ENCODE assay signal across 18 cellular contexts in genomic region chr14:61399365-61399764, GRCh38.
DNase-seq lines count a peak whose midpoint lies in the region; ATAC-seq and TF ChIP-seq lines count a peak whose summit lies in the region.
"Had no signal": no experiment of that assay in that cellular context is flagged by ENCODE, and none has a peak within 500 bp of the region (broad histone marks: within the 10 kb centered on the region; RNA-seq: fewer than 3 reads in every experiment).

No MANE protein-coding gene starts in this region.

- H3K27ac ChIP-seq in CD4-positive, alpha-beta T cell (ENCODE audit: low read depth, low read length): no peak overlapping the region
- no peak overlapping the region for H3K27ac ChIP-seq in foreskin keratinocyte
- H3K27ac ChIP-seq: 22Rv1 had no signal

- no peaks in the 10 kb centered on the region for H3K27me3 Mint-ChIP-seq in activated CD8-positive, alpha-beta T cell treated with anti-CD3 and anti-CD28 coated beads for 36 hours
- no peaks in the 10 kb centered on the region for H3K27me3 Mint-ChIP-seq in activated CD8-positive, alpha-beta T cell treated with anti-CD3 and anti-CD28 coated beads, Interleukin-2, amount 10 ng/mL, durations not matched to agents 7 days and 5 days (ENCODE audit: low read depth)
- H3K27me3 Mint-ChIP-seq in CD4-positive, alpha-beta T cell: no peaks in the 10 kb centered on the region
- H3K27me3 Mint-ChIP-seq in activated T-helper 17 cell treated with anti-CD3 and anti-CD28 coated beads, Interleukin-2, amount 50 U/mL, for 72 hours: no peaks in the 10 kb centered on the region

- no peak overlapping the region for H3K4me3 Mint-ChIP-seq in activated CD8-positive, alpha-beta T cell treated with anti-CD3 and anti-CD28 coated beads for 36 hours
- H3K4me3 Mint-ChIP-seq in activated CD8-positive, alpha-beta T cell treated with anti-CD3 and anti-CD28 coated beads, Interleukin-2, amount 10 ng/mL, durations not matched to agents 7 days and 5 days: no peak overlapping the region
- H3K4me3 Mint-ChIP-seq in CD4-positive, alpha-beta T cell: peak overlapping the region; percentile 17
- H3K4me3 Mint-ChIP-seq in activated T-helper 17 cell treated with anti-CD3 and anti-CD28 coated beads, Interleukin-2, amount 50 U/mL, for 72 hours: peak overlapping the region; percentile 65

- intact Hi-C loops in activated CD8-positive, alpha-beta T cell treated with anti-CD3 and anti-CD28 coated beads for 36 hours (cut with micrococcal nuclease): no loop called here
- intact Hi-C loops in CD4-positive, alpha-beta T cell (cut with DNase I, micrococcal nuclease): loop anchor here in 1 of 2 experiments (2.0 kb wide), 1 partner anchor 15 kb away; no protein-coding TSS in a partner anchor

- H3K9me3 ChIP-seq in CD4-positive, alpha-beta T cell (ENCODE audit: control insufficient read depth, low read length): no peaks in the 10 kb centered on the region

- no peaks in the 10 kb centered on the region for H3K9me3 Mint-ChIP-seq in activated CD8-positive, alpha-beta T cell treated with anti-CD3 and anti-CD28 coated beads for 36 hours
- no peaks in the 10 kb centered on the region for H3K9me3 Mint-ChIP-seq in activated CD8-positive, alpha-beta T cell treated with anti-CD3 and anti-CD28 coated beads, Interleukin-2, amount 10 ng/mL, durations not matched to agents 7 days and 5 days (ENCODE audit: insufficient read depth)
- H3K9me3 Mint-ChIP-seq in CD4-positive, alpha-beta T cell: no peaks in the 10 kb centered on the region
- no peaks in the 10 kb centered on the region for H3K9me3 Mint-ChIP-seq in activated T-helper 17 cell treated with anti-CD3 and anti-CD28 coated beads, Interleukin-2, amount 50 U/mL, for 72 hours

- no peak for DNase-seq in activated CD8-positive, alpha-beta T cell treated with anti-CD3 and anti-CD28 coated beads for 36 hours
- no peak for DNase-seq in activated CD8-positive, alpha-beta T cell treated with anti-CD3 and anti-CD28 coated beads, Interleukin-2, amount 10 ng/mL, durations not matched to agents 7 days and 5 days
- no peak for DNase-seq in CD4-positive, alpha-beta T cell
- DNase-seq in foreskin keratinocyte (peak in 1 of 2 donors; percentile 37), NCI-H1417 treated with DMSO at 0.1 percent for 48 hours (lab: John Stamatoyannopoulos, UW) (no peak), DMS114 treated with DMSO at 0.1 percent for 48 hours (lab: John Stamatoyannopoulos, UW; ENCODE audit: unreplicated experiment) (no peak)
- DNase-seq: COR-L47, DMS153, KG1, NCI-H146, NCI-H2081 treated with DMSO at 0.1 percent for 48 hours, NCI-H510A treated with DMSO at 0.1 percent for 48 hours, NCI-H82 had no signal

- no peaks in the 10 kb centered on the region for H3K27me3 ChIP-seq in CD4-positive, alpha-beta T cell (ENCODE audit: control insufficient read depth, insufficient read depth, low read length)
- no peaks in the 10 kb centered on the region for H3K27me3 ChIP-seq in foreskin keratinocyte

- POLR2A ChIA-PET in activated CD8-positive, alpha-beta T cell treated with anti-CD3 and anti-CD28 coated beads for 36 hours (lab: Charles Lee): interaction anchor here (0.7 to 6.2 kb wide), 10 partner anchors 9 to 106 kb away, joined by 3 to 48 read pairs (median 4); no protein-coding TSS in a partner anchor
- POLR2A ChIA-PET in activated CD8-positive, alpha-beta T cell treated with anti-CD3 and anti-CD28 coated beads, Interleukin-2, amount 10 ng/mL, durations not matched to agents 7 days and 5 days (lab: Charles Lee): interaction anchor here (1.1 to 3.6 kb wide), 4 partner anchors 10 to 65 kb away, joined by 3 to 10 read pairs (median 3); no protein-coding TSS in a partner anchor
- POLR2A ChIA-PET in CD4-positive, alpha-beta T cell (lab: Charles Lee): interaction anchor here (0.8 to 5.5 kb wide), 10 partner anchors 10 to 362 kb away, joined by 3 to 33 read pairs (median 4); partner anchors contain the start of gene PRKCH

- ATAC-seq in activated CD8-positive, alpha-beta T cell treated with anti-CD3 and anti-CD28 coated beads for 36 hours: no peak
- no peak for ATAC-seq in activated CD8-positive, alpha-beta T cell treated with anti-CD3 and anti-CD28 coated beads, Interleukin-2, amount 10 ng/mL, durations not matched to agents 7 days and 5 days
- ATAC-seq in CD4-positive, alpha-beta T cell (ENCODE audit: poor library complexity): no peak
- ATAC-seq in activated T-helper 17 cell treated with anti-CD3 and anti-CD28 coated beads, Interleukin-2, amount 50 U/mL, for 72 hours (replicated peaks): no peak
- ATAC-seq in foreskin keratinocyte: peak; percentile 79
- no peak for ATAC-seq in HG02970 (IDR thresholded peaks at IDR 0.05; ENCODE audit: low FRiP score, unreplicated experiment)
- ATAC-seq: HepG2, Right ventricle myocardium inferior had no signal

- peaks cover 55% of the 10 kb centered on the region for H3K36me3 Mint-ChIP-seq in activated CD8-positive, alpha-beta T cell treated with anti-CD3 and anti-CD28 coated beads for 36 hours (ENCODE audit: low read depth)
- peaks cover 70% of the 10 kb centered on the region for H3K36me3 Mint-ChIP-seq in activated CD8-positive, alpha-beta T cell treated with anti-CD3 and anti-CD28 coated beads, Interleukin-2, amount 10 ng/mL, durations not matched to agents 7 days and 5 days (ENCODE audit: low read depth)
- H3K36me3 Mint-ChIP-seq in CD4-positive, alpha-beta T cell (ENCODE audit: low read depth): peaks cover 51% of the 10 kb centered on the region
- peaks cover 62% of the 10 kb centered on the region for H3K36me3 Mint-ChIP-seq in activated T-helper 17 cell treated with anti-CD3 and anti-CD28 coated beads, Interleukin-2, amount 50 U/mL, for 72 hours (ENCODE audit: low read depth)

- no peak for TF ChIP-seq CTCF in activated CD8-positive, alpha-beta T cell treated with anti-CD3 and anti-CD28 coated beads for 36 hours (IDR thresholded peaks at IDR 0.05)
- TF ChIP-seq CTCF in CD4-positive, alpha-beta T cell (IDR thresholded peaks at IDR 0.05): no peak
- TF ChIP-seq CTCF in foreskin keratinocyte (conservative IDR thresholded peaks at IDR 0.05): no peak

- H3K4me1 Mint-ChIP-seq in activated CD8-positive, alpha-beta T cell treated with anti-CD3 and anti-CD28 coated beads for 36 hours (ENCODE audit: low read depth): peaks cover 83% of the 10 kb centered on the region
- peaks cover 73% of the 10 kb centered on the region for H3K4me1 Mint-ChIP-seq in activated CD8-positive, alpha-beta T cell treated with anti-CD3 and anti-CD28 coated beads, Interleukin-2, amount 10 ng/mL, durations not matched to agents 7 days and 5 days (ENCODE audit: low read depth)
- peaks cover 92% of the 10 kb centered on the region for H3K4me1 Mint-ChIP-seq in CD4-positive, alpha-beta T cell (ENCODE audit: low read depth)
- peaks cover 75% of the 10 kb centered on the region for H3K4me1 Mint-ChIP-seq in activated T-helper 17 cell treated with anti-CD3 and anti-CD28 coated beads, Interleukin-2, amount 50 U/mL, for 72 hours

- peak overlapping the region; percentile 82 for H3K27ac Mint-ChIP-seq in activated CD8-positive, alpha-beta T cell treated with anti-CD3 and anti-CD28 coated beads for 36 hours
- H3K27ac Mint-ChIP-seq in activated CD8-positive, alpha-beta T cell treated with anti-CD3 and anti-CD28 coated beads, Interleukin-2, amount 10 ng/mL, durations not matched to agents 7 days and 5 days: no peak overlapping the region
- H3K27ac Mint-ChIP-seq in CD4-positive, alpha-beta T cell: peak overlapping the region; percentile 82
- H3K27ac Mint-ChIP-seq in activated T-helper 17 cell treated with anti-CD3 and anti-CD28 coated beads, Interleukin-2, amount 50 U/mL, for 72 hours: no peak overlapping the region

- no peaks in the 10 kb centered on the region for H3K4me1 ChIP-seq in foreskin keratinocyte

- CTCF ChIA-PET in activated CD8-positive, alpha-beta T cell treated with anti-CD3 and anti-CD28 coated beads for 36 hours (lab: Charles Lee): interaction anchor here (0.8 to 1.9 kb wide), 5 partner anchors 11 to 130 kb away, joined by 3 to 6 read pairs (median 3); no protein-coding TSS in a partner anchor
- CTCF ChIA-PET in activated CD8-positive, alpha-beta T cell treated with anti-CD3 and anti-CD28 coated beads, Interleukin-2, amount 10 ng/mL, durations not matched to agents 7 days and 5 days (lab: Charles Lee): interaction anchor here (1.0 to 4.1 kb wide), 7 partner anchors 10 to 114 kb away, joined by 3 to 32 read pairs (median 4); no protein-coding TSS in a partner anchor
- CTCF ChIA-PET in CD4-positive, alpha-beta T cell (lab: Charles Lee): interaction anchor here (0.7 to 1.8 kb wide), 4 partner anchors 34 to 78 kb away, joined by 3 to 5 read pairs (median 4); partner anchors contain the start of gene PRKCH

Comparison
In these comparisons a context has a peak if more than half of its experiments do, and no peak if none do; other contexts are left out.
1. H3K27ac Mint-ChIP-seq: peak in activated CD8-positive, alpha-beta T cell treated with anti-CD3 and anti-CD28 coated beads for 36 hours (single experiment) and CD4-positive, alpha-beta T cell (single experiment); none in activated CD8-positive, alpha-beta T cell treated with anti-CD3 and anti-CD28 coated beads, Interleukin-2, amount 10 ng/mL, durations not matched to agents 7 days and 5 days (single experiment) and activated T-helper 17 cell treated with anti-CD3 and anti-CD28 coated beads, Interleukin-2, amount 50 U/mL, for 72 hours (single experiment).
2. H3K4me3 Mint-ChIP-seq: peak in CD4-positive, alpha-beta T cell (single experiment) and activated T-helper 17 cell treated with anti-CD3 and anti-CD28 coated beads, Interleukin-2, amount 50 U/mL, for 72 hours (single experiment); none in activated CD8-positive, alpha-beta T cell treated with anti-CD3 and anti-CD28 coated beads for 36 hours (single experiment) and activated CD8-positive, alpha-beta T cell treated with anti-CD3 and anti-CD28 coated beads, Interleukin-2, amount 10 ng/mL, durations not matched to agents 7 days and 5 days (single experiment).